In genomic region chr9:119053070-119053469, GRCh38 we compare ENCODE assay signal across 15 cellular contexts.
"Had no signal": no experiment of that assay in that cellular context is flagged by ENCODE, and none has a peak within 500 bp of the region (broad histone marks: within the 10 kb centered on the region; RNA-seq: fewer than 3 reads in every experiment).

No MANE protein-coding gene starts in this region.

- H3K4me1 ChIP-seq: right lobe of liver had no signal

- H3K9me3 Mint-ChIP-seq: activated naive CD4-positive, alpha-beta T cell treated with anti-CD3 and anti-CD28 coated beads for 36 hours; endodermal cell; type B pancreatic cell had no signal

- H3K4me1 Mint-ChIP-seq: activated naive CD8-positive, alpha-beta T cell treated with anti-CD3 and anti-CD28 coated beads, Interleukin-2, amount 50 U/mL, for 24 hours; activated T-helper 17 cell treated with anti-CD3 and anti-CD28 coated beads, Interleukin-2, amount 50 U/mL, for 72 hours; memory B cell; natural killer cell had no signal

- H3K27me3 Mint-ChIP-seq: activated T-helper 17 cell treated with anti-CD3 and anti-CD28 coated beads, Interleukin-2, amount 50 U/mL, for 72 hours; type B pancreatic cell had no signal

- DNase-seq: activated CD4-positive, alpha-beta T cell treated with anti-CD3 and anti-CD28 coated beads, Interleukin-2, amount 50 U/mL, for 1 hour; activated naive CD4-positive, alpha-beta T cell treated with anti-CD3 and anti-CD28 coated beads for 36 hours; activated naive CD8-positive, alpha-beta T cell treated with anti-CD3 and anti-CD28 coated beads, Interleukin-2, amount 50 U/mL, for 24 hours; endodermal cell; erythroblast; natural killer cell; right lobe of liver; stimulated activated naive CD8-positive, alpha-beta T cell treated with anti-CD3 and anti-CD28 coated beads, Interleukin-15, Interleukin-2, amounts not matched to agents 100 U/mL and 50 U/mL, for 24 hours; T-helper 1 cell; T1000 had no signal

- ATAC-seq: activated CD4-positive, CD25-positive, alpha-beta regulatory T cell treated with anti-CD3 and anti-CD28 coated beads, Interleukin-2, amount 50 U/mL, for 24 hours; activated naive CD8-positive, alpha-beta T cell treated with anti-CD3 and anti-CD28 coated beads, Interleukin-2, amount 50 U/mL, for 24 hours; activated T-helper 17 cell treated with anti-CD3 and anti-CD28 coated beads, Interleukin-2, amount 50 U/mL, for 72 hours; natural killer cell; right lobe of liver; stimulated activated naive CD8-positive, alpha-beta T cell treated with anti-CD3 and anti-CD28 coated beads, Interleukin-15, Interleukin-2, amounts not matched to agents 100 U/mL and 50 U/mL, for 24 hours had no signal

- H3K27ac ChIP-seq: right lobe of liver had no signal

- H3K27ac Mint-ChIP-seq: activated naive CD4-positive, alpha-beta T cell treated with anti-CD3 and anti-CD28 coated beads for 36 hours; activated naive CD8-positive, alpha-beta T cell treated with anti-CD3 and anti-CD28 coated beads, Interleukin-2, amount 50 U/mL, for 24 hours; activated T-helper 17 cell treated with anti-CD3 and anti-CD28 coated beads, Interleukin-2, amount 50 U/mL, for 72 hours; endodermal cell; memory B cell; natural killer cell; type B pancreatic cell had no signal

- H3K4me3 Mint-ChIP-seq: activated naive CD4-positive, alpha-beta T cell treated with anti-CD3 and anti-CD28 coated beads for 36 hours; activated naive CD8-positive, alpha-beta T cell treated with anti-CD3 and anti-CD28 coated beads, Interleukin-2, amount 50 U/mL, for 24 hours; activated T-helper 17 cell treated with anti-CD3 and anti-CD28 coated beads, Interleukin-2, amount 50 U/mL, for 72 hours; endodermal cell; memory B cell; natural killer cell; type B pancreatic cell had no signal

- H3K36me3 ChIP-seq: ascending aorta, right lobe of liver had no signal

- H3K4me3 ChIP-seq: ascending aorta, right lobe of liver had no signal

- H3K27me3 ChIP-seq: ascending aorta, right lobe of liver had no signal

- H3K36me3 Mint-ChIP-seq: memory B cell, natural killer cell, type B pancreatic cell had no signal

- H3K9me3 ChIP-seq: ascending aorta, right lobe of liver had no signal
